In genomic region chr5:73344835-73345234, GRCh38 we compare ENCODE assay signal across 18 cellular contexts.
DNase-seq lines count a peak whose midpoint lies in the region; ATAC-seq and TF ChIP-seq lines count a peak whose summit lies in the region.
"Had no signal": no experiment of that assay in that cellular context is flagged by ENCODE, and none has a peak within 500 bp of the region (broad histone marks: within the 10 kb centered on the region; RNA-seq: fewer than 3 reads in every experiment).

No MANE protein-coding gene starts in this region.

- no peaks in the 10 kb centered on the region for H3F3A ChIP-seq in SK-N-SH (replicated peaks; ENCODE audit: insufficient read depth)

- TF ChIP-seq CTCF in SK-N-SH (IDR thresholded peaks at IDR 0.05), result no peak
- no peak for TF ChIP-seq CTCF in NB4 (IDR thresholded peaks at IDR 0.05; ENCODE audit: low read depth, low read length)
- TF ChIP-seq CTCF in HFFc6 (IDR thresholded peaks at IDR 0.05), result no peak
- TF ChIP-seq CTCF in A673 (conservative IDR thresholded peaks at IDR 0.05; ENCODE audit: low read depth, low read length), result no peak

- H3K27me3 ChIP-seq in SK-N-SH (ENCODE audit: insufficient read depth), result no peaks in the 10 kb centered on the region
- peaks cover 11% of the 10 kb centered on the region for H3K27me3 ChIP-seq in A673 (replicated peaks; ENCODE audit: insufficient read depth, low read depth, low read length, poor library complexity)

- peaks cover 14% of the 10 kb centered on the region; the same call in 1 of the 2 replicates for H3K9me3 ChIP-seq in SK-N-SH
- peaks cover 9% of the 10 kb centered on the region for H3K9me3 ChIP-seq in A673 (ENCODE audit: low read depth, low read length, poor library complexity, severe bottlenecking)

- no peak for TF ChIP-seq RAD21 in SK-N-SH (IDR thresholded peaks at IDR 0.05; ENCODE audit: low read length)

- no peak overlapping the region for H2AFZ ChIP-seq in SK-N-SH (ENCODE audit: low read depth)
- H2AFZ ChIP-seq: GM23338 had no signal

- no peaks in the 10 kb centered on the region for H4K20me1 ChIP-seq in SK-N-SH (ENCODE audit: insufficient read depth)

- H3K9me3 Mint-ChIP-seq in HFFc6, result peaks cover 50% of the 10 kb centered on the region

- POLR2A ChIA-PET in SK-N-SH (lab: Yijun Ruan, JAX), result no interaction called here
- POLR2A ChIA-PET in A673 (lab: Charles Lee; ENCODE audit: low non-redundant PET), result no interaction called here

- intact Hi-C loops in A673 (cut with micrococcal nuclease; ENCODE audit: unreplicated experiment), result no loop called here

- CTCF ChIA-PET in SK-N-SH (lab: Yijun Ruan, JAX), result interaction anchor here (0.6 to 0.7 kb wide), 2 partner anchors 83 to 129 kb away, joined by 3 read pairs; no protein-coding TSS in a partner anchor
- CTCF ChIA-PET in A673 (lab: Charles Lee), result no interaction called here

- H3K4me1 ChIP-seq in SK-N-SH (ENCODE audit: control insufficient read depth in 1 of 2, insufficient read depth in 2 of 2, low read depth in 1 of 2, low read length in 1 of 2), result no peaks in the 10 kb centered on the region
- no peaks in the 10 kb centered on the region for H3K4me1 ChIP-seq in A673 (ENCODE audit: insufficient read depth, low read length, poor library complexity, severe bottlenecking)

- TF ChIP-seq EP300 in SK-N-SH (IDR thresholded peaks at IDR 0.05; ENCODE audit: borderline replicate concordance in 1 of 2, low read depth in 1 of 2, low read length in 1 of 2), result no peak

- no peak overlapping the region for H3K4me2 ChIP-seq in SK-N-SH
- H3K4me2 ChIP-seq: GM23338 had no signal

- DNase-seq in SK-N-SH (no peak), NB4 (ENCODE audit: low read depth) (peak; percentile 3), fibroblast of peridontal ligament (ENCODE audit: extremely low read depth) (peak; percentile 24), T-helper 1 cell (no peak), HFFc6 (no peak), A673 (ENCODE audit: low spot score) (no peak)
- no peak for DNase-seq in activated CD4-positive, alpha-beta T cell treated with anti-CD3 and anti-CD28 coated beads for 4 hours
- DNase-seq: 8988T; C1 segment of cervical spinal cord; Calu3; CD4-positive, alpha-beta T cell; DMS 273 treated with DMSO at 0.1 percent for 48 hours; H9 had no signal

- H3K4me3 Mint-ChIP-seq in HFFc6, result no peak overlapping the region
- H3K4me3 Mint-ChIP-seq: B cell; CD4-positive, alpha-beta T cell; GM23338; H9 had no signal

- no peaks in the 10 kb centered on the region for H3K4me1 Mint-ChIP-seq in HFFc6 (ENCODE audit: low read depth)
- H3K4me1 Mint-ChIP-seq: B cell, GM23338 had no signal

- whole genome bisulfite sequencing in SK-N-SH (ENCODE audit: low lambda C conversion rate), result 21% methylated on average over 5 of the region's 5 CpGs

- H3K9ac ChIP-seq in SK-N-SH, result no peak overlapping the region

- no peaks in the 10 kb centered on the region for H3K36me3 ChIP-seq in SK-N-SH (replicated peaks in 1 of 2; ENCODE audit: control insufficient read depth in 1 of 2, insufficient read depth in 2 of 2, low read length in 1 of 2)
- H3K36me3 ChIP-seq in A673 (ENCODE audit: insufficient read depth, low read length, poor library complexity, severe bottlenecking), result no peaks in the 10 kb centered on the region

- no peaks in the 10 kb centered on the region for H3K79me2 ChIP-seq in SK-N-SH (ENCODE audit: insufficient read depth)

- H3K27me3 Mint-ChIP-seq in HFFc6 (ENCODE audit: insufficient read depth), result peaks cover 12% of the 10 kb centered on the region

- H3K27ac Mint-ChIP-seq in HFFc6, result no peak overlapping the region
- H3K27ac Mint-ChIP-seq: B cell; CD4-positive, alpha-beta T cell; GM23338; H9 had no signal

- no peak overlapping the region for H3K27ac ChIP-seq in SK-N-SH (ENCODE audit: low read depth in 2 of 2, low read length in 1 of 2)
- no peak overlapping the region for H3K27ac ChIP-seq in A673 (ENCODE audit: low read depth, low read length, poor library complexity, severe bottlenecking)

- no peak for TF ChIP-seq POLR2A in NB4 (IDR thresholded peaks at IDR 0.05; ENCODE audit: extremely low read depth, insufficient read length)

- H3K36me3 Mint-ChIP-seq in HFFc6 (ENCODE audit: low read depth), result peaks cover 42% of the 10 kb centered on the region

- H3K9me2 ChIP-seq in SK-N-SH, result no peaks in the 10 kb centered on the region

- ATAC-seq in SK-N-SH treated with all-trans-retinoic acid at 6 μM for 48 hours, result no peak
- ATAC-seq: GM12878, GM23338, HepG2 had no signal

- BruUV-seq in A673 (replicated peaks; lab: Mats Ljungman, UMichigan), result no TSS peak

- no peak overlapping the region for H3K4me3 ChIP-seq in SK-N-SH (ENCODE audit: low read depth in 2 of 2, low read length in 1 of 2)
- H3K4me3 ChIP-seq in NB4 (ENCODE audit: low read depth, low read length), result no peak overlapping the region
- no peak overlapping the region for H3K4me3 ChIP-seq in A673 (ENCODE audit: low read depth, low read length, poor library complexity, severe bottlenecking)
- H3K4me3 ChIP-seq: GM12878, GM23338 had no signal

TF ChIP-seq in SK-N-SH, 30 proteins besides CTCF, POLR2A, EP300 and RAD21 (continues in another document):
- TF ChIP-seq, protein P1, sequence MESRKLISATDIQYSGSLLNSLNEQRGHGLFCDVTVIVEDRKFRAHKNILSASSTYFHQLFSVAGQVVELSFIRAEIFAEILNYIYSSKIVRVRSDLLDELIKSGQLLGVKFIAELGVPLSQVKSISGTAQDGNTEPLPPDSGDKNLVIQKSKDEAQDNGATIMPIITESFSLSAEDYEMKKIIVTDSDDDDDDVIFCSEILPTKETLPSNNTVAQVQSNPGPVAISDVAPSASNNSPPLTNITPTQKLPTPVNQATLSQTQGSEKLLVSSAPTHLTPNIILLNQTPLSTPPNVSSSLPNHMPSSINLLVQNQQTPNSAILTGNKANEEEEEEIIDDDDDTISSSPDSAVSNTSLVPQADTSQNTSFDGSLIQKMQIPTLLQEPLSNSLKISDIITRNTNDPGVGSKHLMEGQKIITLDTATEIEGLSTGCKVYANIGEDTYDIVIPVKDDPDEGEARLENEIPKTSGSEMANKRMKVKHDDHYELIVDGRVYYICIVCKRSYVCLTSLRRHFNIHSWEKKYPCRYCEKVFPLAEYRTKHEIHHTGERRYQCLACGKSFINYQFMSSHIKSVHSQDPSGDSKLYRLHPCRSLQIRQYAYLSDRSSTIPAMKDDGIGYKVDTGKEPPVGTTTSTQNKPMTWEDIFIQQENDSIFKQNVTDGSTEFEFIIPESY (IDR thresholded peaks at IDR 0.05; ENCODE audit: borderline replicate concordance, low read depth), result no peak

TF ChIP-seq in SK-N-SH treated with all-trans-retinoic acid at 6 μM for 48 hours, 23 proteins besides CTCF, POLR2A, EP300 and RAD21 (continues in another document):
- no peak for TF ChIP-seq ZNF8 (CRISPR knock-in tag; IDR thresholded peaks at IDR 0.05)
- TF ChIP-seq ZFP30 (CRISPR knock-in tag; IDR thresholded peaks at IDR 0.05), result no peak
- no peak for TF ChIP-seq SNAI2 (CRISPR knock-in tag; IDR thresholded peaks at IDR 0.05)
- no peak for TF ChIP-seq TCF4 (CRISPR knock-in tag; IDR thresholded peaks at IDR 0.05; ENCODE audit: borderline replicate concordance)
- no peak for TF ChIP-seq TOX (CRISPR knock-in tag; IDR thresholded peaks at IDR 0.05; ENCODE audit: borderline replicate concordance)
- TF ChIP-seq TSHZ2 (CRISPR knock-in tag; IDR thresholded peaks at IDR 0.05), result no peak
- TF ChIP-seq ZFP3 (CRISPR knock-in tag; IDR thresholded peaks at IDR 0.05), result no peak
- no peak for TF ChIP-seq BACH2 (CRISPR knock-in tag; IDR thresholded peaks at IDR 0.05; ENCODE audit: borderline replicate concordance)
- TF ChIP-seq PPARA (CRISPR knock-in tag; IDR thresholded peaks at IDR 0.05; ENCODE audit: borderline replicate concordance), result no peak
- no peak for TF ChIP-seq ISL1 (CRISPR knock-in tag; IDR thresholded peaks at IDR 0.05)
- no peak for TF ChIP-seq POU6F1 (CRISPR knock-in tag; IDR thresholded peaks at IDR 0.05; ENCODE audit: borderline replicate concordance, low read depth)
- TF ChIP-seq OSR1 (CRISPR knock-in tag; IDR thresholded peaks at IDR 0.05), result no peak
- TF ChIP-seq RARB (CRISPR knock-in tag; IDR thresholded peaks at IDR 0.05), result no peak
- TF ChIP-seq ARNTL (CRISPR knock-in tag; IDR thresholded peaks at IDR 0.05; ENCODE audit: borderline replicate concordance, low read depth), result no peak
- no peak for TF ChIP-seq GLIS3 (CRISPR knock-in tag; IDR thresholded peaks at IDR 0.05)
- no peak for TF ChIP-seq ESRRG (CRISPR knock-in tag; IDR thresholded peaks at IDR 0.05)

Comparison
In these comparisons a context has a peak if more than half of its experiments do, and no peak if none do; other contexts are left out.
1. DNase-seq: peak in NB4 (single experiment) and fibroblast of peridontal ligament (single experiment); none in SK-N-SH (single experiment), T-helper 1 cell (0 of 5), HFFc6 (single experiment), A673 (single experiment) and activated CD4-positive, alpha-beta T cell treated with anti-CD3 and anti-CD28 coated beads for 4 hours (0 of 2).